Comparison of ENCODE assay signal across 12 cellular contexts in genomic region chr17:72192409-72193192, GRCh38.
DNase-seq lines count a peak whose midpoint lies in the region; ATAC-seq, FAIRE-seq and TF ChIP-seq lines count a peak whose summit lies in the region.
"Had no signal": no experiment of that assay in that cellular context is flagged by ENCODE, and none has a peak within 500 bp of the region (broad histone marks: within the 10 kb centered on the region; RNA-seq: fewer than 3 reads in every experiment).

No MANE protein-coding gene starts in this region.

- intact Hi-C loops in body of pancreas (cut with DNase I): no loop called here

- no peaks in the 10 kb centered on the region for H3K36me3 Mint-ChIP-seq in stimulated activated effector memory CD8-positive, alpha-beta T cell treated with anti-CD3 and anti-CD28 coated beads, Interleukin-12 subunit alpha, Interleukin-12 subunit beta, amount 100 ng/mL, for 72 hours

- no peaks in the 10 kb centered on the region for H3K36me3 ChIP-seq in body of pancreas (replicated peaks in 1 of 2; ENCODE audit: insufficient read depth in 1 of 2, low read depth in 2 of 2)
- H3K36me3 ChIP-seq: uterus had no signal

- ATAC-seq in body of pancreas (peak; percentile 24), HG02623 (IDR thresholded peaks at IDR 0.05; ENCODE audit: unreplicated experiment) (no peak)
- ATAC-seq in stimulated activated effector memory CD8-positive, alpha-beta T cell treated with anti-CD3 and anti-CD28 coated beads, Interleukin-12 subunit alpha, Interleukin-12 subunit beta, amount 100 ng/mL, for 72 hours: no peak

- DNase-seq in H54 (ENCODE audit: insufficient read length, low spot score): peak; percentile 43
- no peak for DNase-seq in body of pancreas
- DNase-seq in hepatic stellate cell (ENCODE audit: low spot score): peak; percentile 8
- DNase-seq in stromal cell of bone marrow (ENCODE audit: low read depth): peak; percentile 87
- no peak for DNase-seq in SKM-1 treated with dmso at 0.1 percent for 144 hours (lab: John Stamatoyannopoulos, UW; ENCODE audit: unreplicated experiment)
- DNase-seq in stimulated activated effector memory CD8-positive, alpha-beta T cell treated with anti-CD3 and anti-CD28 coated beads, Interleukin-12 subunit alpha, Interleukin-12 subunit beta, amount 100 ng/mL, for 72 hours (ENCODE audit: low spot score in 2 of 2): no peak
- no peak for DNase-seq in NCI-H510A (lab: John Stamatoyannopoulos, UW)
- DNase-seq: amniotic stem cell, DMS79 treated with DMSO at 0.1 percent for 48 hours, NCI-H1417, uterus had no signal

- peaks cover 7% of the 10 kb centered on the region for H3K9me3 Mint-ChIP-seq in stimulated activated effector memory CD8-positive, alpha-beta T cell treated with anti-CD3 and anti-CD28 coated beads, Interleukin-12 subunit alpha, Interleukin-12 subunit beta, amount 100 ng/mL, for 72 hours

- no peaks in the 10 kb centered on the region for H3K4me1 Mint-ChIP-seq in stimulated activated effector memory CD8-positive, alpha-beta T cell treated with anti-CD3 and anti-CD28 coated beads, Interleukin-12 subunit alpha, Interleukin-12 subunit beta, amount 100 ng/mL, for 72 hours

- H3K9me3 ChIP-seq in body of pancreas: no peaks in the 10 kb centered on the region
- H3K9me3 ChIP-seq: uterus had no signal

- H3K27ac ChIP-seq in body of pancreas: no peak overlapping the region
- H3K27ac ChIP-seq: uterus had no signal

- no peaks in the 10 kb centered on the region for H3K27me3 ChIP-seq in body of pancreas
- H3K27me3 ChIP-seq: uterus had no signal

- TF ChIP-seq POLR2A in H54 (IDR thresholded peaks at IDR 0.05; ENCODE audit: low read depth, low read length) (no peak), body of pancreas (IDR thresholded peaks at IDR 0.05) (no peak)

- no peak for FAIRE-seq in H54 (lab: Jason Lieb, UNC)

- 74 to 83% methylated on average over 8 of the region's 8 CpGs for WGBS in body of pancreas, 2 donors

- no peak overlapping the region for H3K27ac Mint-ChIP-seq in stimulated activated effector memory CD8-positive, alpha-beta T cell treated with anti-CD3 and anti-CD28 coated beads, Interleukin-12 subunit alpha, Interleukin-12 subunit beta, amount 100 ng/mL, for 72 hours

- H3K4me3 ChIP-seq in body of pancreas: no peak overlapping the region
- H3K4me3 ChIP-seq: uterus had no signal

- no peak overlapping the region for H3K4me3 Mint-ChIP-seq in stimulated activated effector memory CD8-positive, alpha-beta T cell treated with anti-CD3 and anti-CD28 coated beads, Interleukin-12 subunit alpha, Interleukin-12 subunit beta, amount 100 ng/mL, for 72 hours

- TF ChIP-seq CTCF in body of pancreas (IDR thresholded peaks at IDR 0.05): no peak

- H3K4me1 ChIP-seq in body of pancreas: peaks cover 3% of the 10 kb centered on the region
- H3K4me1 ChIP-seq: uterus had no signal

Comparison
In these comparisons a context has a peak if more than half of its experiments do, and no peak if none do; other contexts are left out.
1. DNase-seq: peak in H54 (single experiment), hepatic stellate cell (single experiment) and stromal cell of bone marrow (single experiment); none in body of pancreas (0 of 4), SKM-1 treated with dmso at 0.1 percent for 144 hours (single experiment), stimulated activated effector memory CD8-positive, alpha-beta T cell treated with anti-CD3 and anti-CD28 coated beads, Interleukin-12 subunit alpha, Interleukin-12 subunit beta, amount 100 ng/mL, for 72 hours (0 of 2) and NCI-H510A (single experiment).